18 cellular contexts compared by ENCODE assay signal in the genomic region with DNA sequence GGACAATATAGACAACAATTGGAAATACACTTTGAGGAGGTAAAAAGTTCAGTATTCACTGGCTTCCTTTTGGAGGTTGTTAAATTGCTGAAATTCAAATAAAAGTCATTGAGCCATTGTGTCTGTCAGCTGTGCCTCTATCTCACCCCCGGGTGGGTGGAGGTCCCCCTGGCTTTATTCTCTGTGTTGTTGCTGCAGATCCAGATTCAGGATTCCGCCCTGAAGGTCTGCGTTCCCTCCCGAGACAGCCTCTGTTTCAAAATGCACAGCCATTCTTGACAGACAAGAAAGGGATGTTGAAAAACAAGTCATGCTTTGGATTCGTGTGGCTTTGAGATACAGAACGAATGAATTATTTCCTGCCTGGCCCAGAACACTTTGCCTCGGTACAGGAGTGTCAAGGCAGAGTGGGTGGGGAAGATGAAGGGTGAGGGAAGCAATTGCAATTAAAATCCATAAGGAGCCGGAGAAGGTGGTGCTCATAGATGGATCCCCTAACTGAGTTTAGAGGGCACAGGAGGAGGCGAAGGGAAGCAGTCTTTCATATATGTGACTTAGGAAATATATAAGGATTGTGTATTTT.
"Had no signal": no experiment of that assay in that cellular context is flagged by ENCODE, and none has a peak within 500 bp of the region (broad histone marks: within the 10 kb centered on the region; RNA-seq: fewer than 3 reads in every experiment).

No MANE protein-coding gene starts in this region.

- H3K9me3 Mint-ChIP-seq: activated B cell treated with CpG ODN at 0.5 μM for 24 hours; activated CD8-positive, alpha-beta T cell treated with anti-CD3 and anti-CD28 coated beads for 36 hours; activated T-cell treated with anti-CD3 and anti-CD28 coated beads, Interleukin-2, amount 50 U/mL, for 72 hours; stimulated activated naive CD8-positive, alpha-beta T cell treated with anti-CD3 and anti-CD28 coated beads, Interleukin-15, amount 100 ng/mL, for 72 hours had no signal

- H3K27ac ChIP-seq: heart left ventricle, left lung, upper lobe of right lung had no signal

- H3K4me3 Mint-ChIP-seq: activated B cell treated with CpG ODN at 0.5 μM for 24 hours; activated CD8-positive, alpha-beta T cell treated with anti-CD3 and anti-CD28 coated beads for 36 hours; activated naive CD8-positive, alpha-beta T cell; activated T-cell treated with anti-CD3 and anti-CD28 coated beads, Interleukin-2, amount 50 U/mL, for 72 hours; stimulated activated naive CD8-positive, alpha-beta T cell treated with anti-CD3 and anti-CD28 coated beads, Interleukin-15, amount 100 ng/mL, for 72 hours; T-helper 17 cell had no signal

- H3K36me3 ChIP-seq: heart left ventricle, left lung, upper lobe of right lung had no signal

- H3K4me3 ChIP-seq: heart left ventricle, left lung, upper lobe of right lung had no signal

- DNase-seq: activated B cell treated with CpG ODN at 0.5 μM for 24 hours; activated CD4-positive, alpha-beta T cell treated with anti-CD3 and anti-CD28 coated beads for 48 hours; activated CD8-positive, alpha-beta T cell treated with anti-CD3 and anti-CD28 coated beads for 36 hours; activated gamma-delta T cell treated with Interleukin-2 at 50 U/mL for 16 hours; activated T-cell treated with anti-CD3 and anti-CD28 coated beads, Interleukin-2, amount 50 U/mL, for 72 hours; amygdala; cortex of kidney; effector CD8-positive, alpha-beta T cell; heart left ventricle; kidney; left lung; mammary epithelial cell; naive B cell; stimulated activated naive CD8-positive, alpha-beta T cell treated with anti-CD3 and anti-CD28 coated beads, Interleukin-15, amount 100 ng/mL, for 72 hours; T-helper 17 cell; upper lobe of right lung had no signal

- H3K4me1 Mint-ChIP-seq: activated B cell treated with CpG ODN at 0.5 μM for 24 hours; naive B cell; stimulated activated naive CD8-positive, alpha-beta T cell treated with anti-CD3 and anti-CD28 coated beads, Interleukin-15, amount 100 ng/mL, for 72 hours had no signal

- H3K9me3 ChIP-seq: heart left ventricle, left lung, upper lobe of right lung had no signal

- H3K36me3 Mint-ChIP-seq: activated naive CD8-positive, alpha-beta T cell; naive B cell had no signal

- H3K4me1 ChIP-seq: left lung, upper lobe of right lung had no signal

- FAIRE-seq: frontal cortex, kidney had no signal

- H3K27me3 ChIP-seq: heart left ventricle, left lung, upper lobe of right lung had no signal

- H3K27ac Mint-ChIP-seq: activated B cell treated with CpG ODN at 0.5 μM for 24 hours; activated CD8-positive, alpha-beta T cell treated with anti-CD3 and anti-CD28 coated beads for 36 hours; activated naive CD8-positive, alpha-beta T cell; activated T-cell treated with anti-CD3 and anti-CD28 coated beads, Interleukin-2, amount 50 U/mL, for 72 hours; naive B cell; stimulated activated naive CD8-positive, alpha-beta T cell treated with anti-CD3 and anti-CD28 coated beads, Interleukin-15, amount 100 ng/mL, for 72 hours; T-helper 17 cell had no signal
